ENCODE assay signal across 1 cellular context in the genomic region with DNA sequence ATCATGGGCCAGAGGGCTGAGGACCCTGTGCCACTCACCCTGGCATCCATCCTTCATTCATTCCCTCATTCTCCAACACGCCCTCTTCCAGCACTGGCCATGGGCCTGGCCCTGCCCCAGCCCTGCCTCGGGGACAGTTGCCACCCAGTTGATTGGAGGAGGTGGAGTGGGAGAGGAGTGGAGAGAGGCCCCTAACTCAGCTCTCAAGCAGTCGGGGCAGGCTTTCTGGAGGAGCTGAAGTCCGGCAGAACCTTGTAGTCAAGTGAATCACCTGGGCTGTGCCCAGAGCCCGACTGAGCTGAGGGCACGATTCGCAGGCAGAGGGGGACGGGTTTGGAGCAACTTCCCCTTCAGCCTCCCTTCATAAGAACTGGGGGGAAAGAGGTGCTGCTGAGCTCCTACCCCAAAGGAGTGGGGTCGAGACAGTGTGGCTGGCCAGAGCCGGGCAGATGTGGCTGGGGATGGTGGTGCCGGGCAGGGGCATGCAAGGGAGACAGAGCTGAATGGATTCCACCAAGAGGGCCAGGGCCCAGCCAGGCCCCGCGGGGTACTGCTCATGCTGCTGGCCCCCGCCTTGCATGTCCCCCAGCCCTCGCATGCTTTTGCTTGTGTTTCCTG.
TF ChIP-seq lines count a peak whose summit lies in the region.

No MANE protein-coding gene starts in this region.

TF ChIP-seq in HepG2, 621 proteins besides CTCF, POLR2A, EP300 and RAD21:
- no peak for TF ChIP-seq SP1 (IDR thresholded peaks at IDR 0.05)
- no peak for TF ChIP-seq SP1 (CRISPR knock-in tag; IDR thresholded peaks at IDR 0.05)
- no peak for TF ChIP-seq DNMT1 (CRISPR knock-in tag; IDR thresholded peaks at IDR 0.05)
- TF ChIP-seq SNRNP70 (IDR thresholded peaks at IDR 0.05; ENCODE audit: low read depth, low read length): no peak
- no peak for TF ChIP-seq KDM6A (CRISPR knock-in tag; IDR thresholded peaks at IDR 0.05; ENCODE audit: low read depth)
- no peak for TF ChIP-seq ZNF574 (CRISPR knock-in tag; IDR thresholded peaks at IDR 0.05)
- no peak for TF ChIP-seq ZNF276 (CRISPR knock-in tag; IDR thresholded peaks at IDR 0.05; ENCODE audit: low read depth)
- TF ChIP-seq, protein P1, sequence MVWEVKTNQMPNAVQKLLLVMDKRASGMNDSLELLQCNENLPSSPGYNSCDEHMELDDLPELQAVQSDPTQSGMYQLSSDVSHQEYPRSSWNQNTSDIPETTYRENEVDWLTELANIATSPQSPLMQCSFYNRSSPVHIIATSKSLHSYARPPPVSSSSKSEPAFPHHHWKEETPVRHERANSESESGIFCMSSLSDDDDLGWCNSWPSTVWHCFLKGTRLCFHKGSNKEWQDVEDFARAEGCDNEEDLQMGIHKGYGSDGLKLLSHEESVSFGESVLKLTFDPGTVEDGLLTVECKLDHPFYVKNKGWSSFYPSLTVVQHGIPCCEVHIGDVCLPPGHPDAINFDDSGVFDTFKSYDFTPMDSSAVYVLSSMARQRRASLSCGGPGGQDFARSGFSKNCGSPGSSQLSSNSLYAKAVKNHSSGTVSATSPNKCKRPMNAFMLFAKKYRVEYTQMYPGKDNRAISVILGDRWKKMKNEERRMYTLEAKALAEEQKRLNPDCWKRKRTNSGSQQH (CRISPR knock-in tag; IDR thresholded peaks at IDR 0.05; ENCODE audit: low read depth): no peak
- no peak for TF ChIP-seq ZNF660 (CRISPR knock-in tag; IDR thresholded peaks at IDR 0.05; ENCODE audit: borderline replicate concordance, low read depth)
- no peak for TF ChIP-seq CENPX (CRISPR knock-in tag; IDR thresholded peaks at IDR 0.05)
